Comparison of ENCODE assay signal across 26 cellular contexts in the genomic region with DNA sequence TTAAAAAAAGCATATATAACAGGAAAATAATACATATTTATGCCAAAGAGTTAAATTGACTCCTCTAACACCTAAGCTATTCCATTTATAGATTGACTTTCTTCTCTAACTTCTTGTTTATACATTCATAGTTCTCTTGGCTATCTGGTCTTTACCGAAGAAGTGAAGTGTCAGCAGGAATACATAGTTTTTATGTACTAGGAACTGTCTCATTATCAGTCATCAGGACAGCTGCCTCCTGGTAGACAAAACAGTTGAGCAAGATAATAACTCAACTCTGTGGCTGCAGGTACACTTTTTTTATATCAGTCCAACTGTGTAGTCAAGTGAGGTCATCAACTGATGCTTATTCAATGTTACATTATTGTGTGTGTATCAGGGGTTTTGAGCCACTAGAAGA.
"Had no signal": no experiment of that assay in that cellular context is flagged by ENCODE, and none has a peak within 500 bp of the region (broad histone marks: within the 10 kb centered on the region; RNA-seq: fewer than 3 reads in every experiment).

No MANE protein-coding gene starts in this region.

- ATAC-seq: activated CD8-positive, alpha-beta T cell treated with anti-CD3 and anti-CD28 coated beads for 36 hours; activated T-cell treated with anti-CD3 and anti-CD28 coated beads, Interleukin-2, amount 50 U/mL, for 72 hours; activated T-helper 17 cell treated with anti-CD3 and anti-CD28 coated beads, Interleukin-2, amount 50 U/mL, for 72 hours had no signal

- H3K36me3 ChIP-seq: brain microvascular endothelial cell, SJSA1 had no signal

- H3K9ac ChIP-seq: SK-N-SH had no signal

- H3K27me3 ChIP-seq: brain microvascular endothelial cell, SJSA1 had no signal

- DNase-seq: activated CD4-positive, alpha-beta T cell treated with anti-CD3 and anti-CD28 coated beads, Interleukin-2, amount 10 ng/mL, durations not matched to agents 24 days and 14 days; activated CD4-positive, alpha-beta T cell treated with anti-CD3 and anti-CD28 coated beads, Interleukin-2, amount 50 U/mL, for 4 hours; activated CD8-positive, alpha-beta T cell treated with anti-CD3 and anti-CD28 coated beads for 36 hours; activated effector memory CD4-positive, alpha-beta T cell treated with anti-CD3 and anti-CD28 coated beads, Interleukin-2, amount 50 U/mL, for 16 hours; activated naive CD4-positive, alpha-beta T cell; activated naive CD4-positive, alpha-beta T cell treated with anti-CD3 and anti-CD28 coated beads, Interleukin-2, amount 50 U/mL, for 16 hours; activated naive CD8-positive, alpha-beta T cell treated with anti-CD3 and anti-CD28 coated beads for 36 hours; activated T-cell treated with anti-CD3 and anti-CD28 coated beads, Interleukin-2, amount 50 U/mL, for 1 hour; activated T-cell treated with anti-CD3 and anti-CD28 coated beads, Interleukin-2, amount 50 U/mL, for 72 hours; amniotic stem cell; aorta; brain microvascular endothelial cell; central memory CD4-positive, alpha-beta T cell; NCI-H1092; NCI-H1436 treated with DMSO at 0.1 percent for 48 hours; NCI-H1694 treated with DMSO at 0.1 percent for 48 hours; NCI-H2029; NCI-H2107; NCI-H2171; NCI-H510A; NCI-H526 treated with DMSO at 0.1 percent for 48 hours; NK-92 treated with Interleukin-12 subunit alpha and Interleukin-12 subunit beta, amount 100 ng/mL, for 24 hours; Right ventricle myocardium superior; SK-N-SH had no signal

- H3K9me3 ChIP-seq: SK-N-SH had no signal

- H3K4me1 ChIP-seq: SJSA1 had no signal

- H3K4me2 ChIP-seq: SK-N-SH had no signal

- H3K4me3 ChIP-seq: SJSA1 had no signal

- H3K27ac ChIP-seq: brain microvascular endothelial cell, SJSA1 had no signal
